Comparison of ENCODE assay signal across 13 cellular contexts in genomic region chr1:116288201-116288598, GRCh38.
DNase-seq lines count a peak whose midpoint lies in the region; ATAC-seq and TF ChIP-seq lines count a peak whose summit lies in the region.
"Had no signal": no experiment of that assay in that cellular context is flagged by ENCODE, and none has a peak within 500 bp of the region (broad histone marks: within the 10 kb centered on the region; RNA-seq: fewer than 3 reads in every experiment).

No MANE protein-coding gene starts in this region.

- peak; percentile 76 for ATAC-seq in GM19328 (IDR thresholded peaks at IDR 0.05; ENCODE audit: unreplicated experiment)
- ATAC-seq in HG02798 (IDR thresholded peaks at IDR 0.05; ENCODE audit: poor library complexity, unreplicated experiment), result peak; percentile 95
- ATAC-seq in left ventricle myocardium superior, result no peak

- no peak for TF ChIP-seq CTCF in GM12864 (IDR thresholded peaks at IDR 0.05; ENCODE audit: low read depth, low read length, missing control alignments)

- intact Hi-C loops in left ventricle myocardium superior (cut with micrococcal nuclease), result no loop called here

- no peak overlapping the region for H3K4me3 ChIP-seq in GM12864 (ENCODE audit: low read depth, low read length)
- H3K4me3 ChIP-seq: dorsolateral prefrontal cortex, prostate gland, transverse colon had no signal

- peak; percentile 42 for DNase-seq in GM12864 (ENCODE audit: low read depth)
- peak; percentile 26 for DNase-seq in MV-4-11 (lab: John Stamatoyannopoulos, UW)
- DNase-seq in GOT3 (lab: John Stamatoyannopoulos, UW), result no peak
- DNase-seq in left ventricle myocardium superior, result no peak
- no peak for DNase-seq in NCI-H2171 (lab: John Stamatoyannopoulos, UW)
- DNase-seq in HT-29 (ENCODE audit: low spot score), result no peak
- DNase-seq: activated CD4-positive, alpha-beta memory T cell treated with anti-CD3 and anti-CD28 coated beads for 36 hours; activated naive CD8-positive, alpha-beta T cell treated with anti-CD3 and anti-CD28 coated beads, Interleukin-2, amount 10 ng/mL, durations not matched to agents 7 days and 5 days; dorsolateral prefrontal cortex; transverse colon had no signal

Comparison
In these comparisons a context has a peak if more than half of its experiments do, and no peak if none do; other contexts are left out.
1. DNase-seq: peak in GM12864 (single experiment) and MV-4-11 (single experiment); none in GOT3 (single experiment), left ventricle myocardium superior (single experiment), NCI-H2171 (single experiment) and HT-29 (single experiment).